ENCODE assay signal across 1 cellular context in the genomic region with DNA sequence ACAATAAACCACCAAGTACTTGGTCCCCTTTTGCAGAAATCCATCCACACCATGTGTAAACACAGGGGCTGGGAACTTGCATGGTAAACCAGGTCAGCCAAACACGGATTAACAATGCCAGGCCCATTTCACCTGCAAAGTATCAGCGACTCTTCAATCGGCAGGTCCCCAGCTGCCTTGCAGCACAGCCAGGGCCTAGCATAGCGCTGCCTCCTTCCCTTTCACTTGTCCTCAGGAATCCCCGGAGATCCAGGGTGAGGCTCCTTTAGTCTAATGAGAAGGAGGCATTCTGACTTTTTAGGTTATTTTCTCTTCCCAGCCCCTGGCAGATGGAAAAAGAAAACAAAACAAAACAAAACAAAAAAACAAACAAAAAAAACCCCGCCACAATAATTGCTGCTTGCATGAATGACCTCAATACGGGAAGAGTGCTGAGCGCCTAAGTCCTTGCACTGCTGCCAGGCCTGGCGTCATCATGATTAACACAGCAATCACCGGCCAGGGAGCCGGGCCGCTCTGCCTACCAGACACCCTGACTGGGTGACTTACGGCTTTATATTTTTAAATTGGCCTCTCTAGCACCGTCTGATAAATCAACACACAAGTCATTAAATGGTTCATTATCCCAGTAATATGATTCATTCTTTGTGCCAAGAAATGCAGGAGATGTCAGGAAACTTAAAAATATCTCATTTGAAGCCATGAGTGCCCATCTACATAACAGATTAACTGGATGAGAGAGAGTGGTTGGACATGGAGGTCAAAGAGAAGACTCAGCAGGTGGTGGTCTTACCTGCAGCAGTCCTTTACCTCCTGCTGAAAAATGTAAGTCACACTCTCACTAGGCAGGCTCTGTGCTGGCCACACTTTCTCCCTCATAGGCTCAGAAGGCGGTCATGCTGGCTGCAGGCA.
TF ChIP-seq lines count a peak whose summit lies in the region.

No MANE protein-coding gene starts in this region.

TF ChIP-seq in HEK293, 187 proteins besides CTCF, POLR2A, EP300 and RAD21 (continued from another document):
- TF ChIP-seq, protein P1, sequence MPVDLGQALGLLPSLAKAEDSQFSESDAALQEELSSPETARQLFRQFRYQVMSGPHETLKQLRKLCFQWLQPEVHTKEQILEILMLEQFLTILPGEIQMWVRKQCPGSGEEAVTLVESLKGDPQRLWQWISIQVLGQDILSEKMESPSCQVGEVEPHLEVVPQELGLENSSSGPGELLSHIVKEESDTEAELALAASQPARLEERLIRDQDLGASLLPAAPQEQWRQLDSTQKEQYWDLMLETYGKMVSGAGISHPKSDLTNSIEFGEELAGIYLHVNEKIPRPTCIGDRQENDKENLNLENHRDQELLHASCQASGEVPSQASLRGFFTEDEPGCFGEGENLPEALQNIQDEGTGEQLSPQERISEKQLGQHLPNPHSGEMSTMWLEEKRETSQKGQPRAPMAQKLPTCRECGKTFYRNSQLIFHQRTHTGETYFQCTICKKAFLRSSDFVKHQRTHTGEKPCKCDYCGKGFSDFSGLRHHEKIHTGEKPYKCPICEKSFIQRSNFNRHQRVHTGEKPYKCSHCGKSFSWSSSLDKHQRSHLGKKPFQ (tag by site-specific recombination; IDR thresholded peaks at IDR 0.05) = peak; percentile 79
- TF ChIP-seq ZNF366 (tag by site-specific recombination; conservative IDR thresholded peaks at IDR 0.05) (peak; percentile 48), ZNF610 (tag by site-specific recombination; IDR thresholded peaks at IDR 0.05; ENCODE audit: borderline replicate concordance) (peak; percentile 88; the same call in 1 of the 2 replicates), GLI2 (tag by site-specific recombination; IDR thresholded peaks at IDR 0.05; ENCODE audit: borderline replicate concordance, low read depth) (peak; percentile 92), ZNF558 (tag by site-specific recombination; IDR thresholded peaks at IDR 0.05) (peak; percentile 56), ZNF350 (tag by site-specific recombination; IDR thresholded peaks at IDR 0.05) (no peak), ZNF473 (tag by site-specific recombination; IDR thresholded peaks at IDR 0.05) (no peak), ZNF404 (tag by site-specific recombination; IDR thresholded peaks at IDR 0.05) (no peak), SCRT2 (tag by site-specific recombination; IDR thresholded peaks at IDR 0.05) (peak; percentile 38; the same call in 1 of the 2 replicates), ZNF843 (tag by site-specific recombination; IDR thresholded peaks at IDR 0.05) (peak; percentile 66), MEIS1 (CRISPR knock-in tag; IDR thresholded peaks at IDR 0.05; ENCODE audit: borderline replicate concordance) (no peak), OSR2 (tag by site-specific recombination; IDR thresholded peaks at IDR 0.05) (peak; percentile 93), ZNF629 (tag by site-specific recombination; IDR thresholded peaks at IDR 0.05) (peak; percentile 95), ZNF335 (tag by site-specific recombination; conservative IDR thresholded peaks at IDR 0.05) (peak; percentile 90), WT1 (tag by site-specific recombination; IDR thresholded peaks at IDR 0.05) (peak; percentile 90), ZNF239 (tag by site-specific recombination; IDR thresholded peaks at IDR 0.05) (no peak), ZNF654 (tag by site-specific recombination; IDR thresholded peaks at IDR 0.05; ENCODE audit: low read depth) (no peak), ZNF501 (tag by site-specific recombination; IDR thresholded peaks at IDR 0.05) (peak; percentile 29; the same call in 1 of the 2 replicates), ZBTB21 (tag by site-specific recombination; IDR thresholded peaks at IDR 0.05) (peak; percentile 86), ZNF391 (tag by site-specific recombination; IDR thresholded peaks at IDR 0.05; ENCODE audit: borderline replicate concordance, low read depth) (0 out of 2 replicates have a peak, but pooled peaks have one; percentile 67)
- TF ChIP-seq, protein P2, sequence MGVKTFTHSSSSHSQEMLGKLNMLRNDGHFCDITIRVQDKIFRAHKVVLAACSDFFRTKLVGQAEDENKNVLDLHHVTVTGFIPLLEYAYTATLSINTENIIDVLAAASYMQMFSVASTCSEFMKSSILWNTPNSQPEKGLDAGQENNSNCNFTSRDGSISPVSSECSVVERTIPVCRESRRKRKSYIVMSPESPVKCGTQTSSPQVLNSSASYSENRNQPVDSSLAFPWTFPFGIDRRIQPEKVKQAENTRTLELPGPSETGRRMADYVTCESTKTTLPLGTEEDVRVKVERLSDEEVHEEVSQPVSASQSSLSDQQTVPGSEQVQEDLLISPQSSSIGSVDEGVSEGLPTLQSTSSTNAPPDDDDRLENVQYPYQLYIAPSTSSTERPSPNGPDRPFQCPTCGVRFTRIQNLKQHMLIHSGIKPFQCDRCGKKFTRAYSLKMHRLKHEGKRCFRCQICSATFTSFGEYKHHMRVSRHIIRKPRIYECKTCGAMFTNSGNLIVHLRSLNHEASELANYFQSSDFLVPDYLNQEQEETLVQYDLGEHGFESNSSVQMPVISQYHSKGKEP (tag by site-specific recombination; IDR thresholded peaks at IDR 0.05) = peak; percentile 17; the same call in 1 of the 2 replicates
- TF ChIP-seq, protein P3, sequence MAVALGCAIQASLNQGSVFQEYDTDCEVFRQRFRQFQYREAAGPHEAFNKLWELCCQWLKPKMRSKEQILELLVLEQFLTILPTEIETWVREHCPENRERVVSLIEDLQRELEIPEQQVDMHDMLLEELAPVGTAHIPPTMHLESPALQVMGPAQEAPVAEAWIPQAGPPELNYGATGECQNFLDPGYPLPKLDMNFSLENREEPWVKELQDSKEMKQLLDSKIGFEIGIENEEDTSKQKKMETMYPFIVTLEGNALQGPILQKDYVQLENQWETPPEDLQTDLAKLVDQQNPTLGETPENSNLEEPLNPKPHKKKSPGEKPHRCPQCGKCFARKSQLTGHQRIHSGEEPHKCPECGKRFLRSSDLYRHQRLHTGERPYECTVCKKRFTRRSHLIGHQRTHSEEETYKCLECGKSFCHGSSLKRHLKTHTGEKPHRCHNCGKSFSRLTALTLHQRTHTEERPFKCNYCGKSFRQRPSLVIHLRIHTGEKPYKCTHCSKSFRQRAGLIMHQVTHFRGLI (tag by site-specific recombination; IDR thresholded peaks at IDR 0.05) = peak; percentile 73
- TF ChIP-seq, protein P4, sequence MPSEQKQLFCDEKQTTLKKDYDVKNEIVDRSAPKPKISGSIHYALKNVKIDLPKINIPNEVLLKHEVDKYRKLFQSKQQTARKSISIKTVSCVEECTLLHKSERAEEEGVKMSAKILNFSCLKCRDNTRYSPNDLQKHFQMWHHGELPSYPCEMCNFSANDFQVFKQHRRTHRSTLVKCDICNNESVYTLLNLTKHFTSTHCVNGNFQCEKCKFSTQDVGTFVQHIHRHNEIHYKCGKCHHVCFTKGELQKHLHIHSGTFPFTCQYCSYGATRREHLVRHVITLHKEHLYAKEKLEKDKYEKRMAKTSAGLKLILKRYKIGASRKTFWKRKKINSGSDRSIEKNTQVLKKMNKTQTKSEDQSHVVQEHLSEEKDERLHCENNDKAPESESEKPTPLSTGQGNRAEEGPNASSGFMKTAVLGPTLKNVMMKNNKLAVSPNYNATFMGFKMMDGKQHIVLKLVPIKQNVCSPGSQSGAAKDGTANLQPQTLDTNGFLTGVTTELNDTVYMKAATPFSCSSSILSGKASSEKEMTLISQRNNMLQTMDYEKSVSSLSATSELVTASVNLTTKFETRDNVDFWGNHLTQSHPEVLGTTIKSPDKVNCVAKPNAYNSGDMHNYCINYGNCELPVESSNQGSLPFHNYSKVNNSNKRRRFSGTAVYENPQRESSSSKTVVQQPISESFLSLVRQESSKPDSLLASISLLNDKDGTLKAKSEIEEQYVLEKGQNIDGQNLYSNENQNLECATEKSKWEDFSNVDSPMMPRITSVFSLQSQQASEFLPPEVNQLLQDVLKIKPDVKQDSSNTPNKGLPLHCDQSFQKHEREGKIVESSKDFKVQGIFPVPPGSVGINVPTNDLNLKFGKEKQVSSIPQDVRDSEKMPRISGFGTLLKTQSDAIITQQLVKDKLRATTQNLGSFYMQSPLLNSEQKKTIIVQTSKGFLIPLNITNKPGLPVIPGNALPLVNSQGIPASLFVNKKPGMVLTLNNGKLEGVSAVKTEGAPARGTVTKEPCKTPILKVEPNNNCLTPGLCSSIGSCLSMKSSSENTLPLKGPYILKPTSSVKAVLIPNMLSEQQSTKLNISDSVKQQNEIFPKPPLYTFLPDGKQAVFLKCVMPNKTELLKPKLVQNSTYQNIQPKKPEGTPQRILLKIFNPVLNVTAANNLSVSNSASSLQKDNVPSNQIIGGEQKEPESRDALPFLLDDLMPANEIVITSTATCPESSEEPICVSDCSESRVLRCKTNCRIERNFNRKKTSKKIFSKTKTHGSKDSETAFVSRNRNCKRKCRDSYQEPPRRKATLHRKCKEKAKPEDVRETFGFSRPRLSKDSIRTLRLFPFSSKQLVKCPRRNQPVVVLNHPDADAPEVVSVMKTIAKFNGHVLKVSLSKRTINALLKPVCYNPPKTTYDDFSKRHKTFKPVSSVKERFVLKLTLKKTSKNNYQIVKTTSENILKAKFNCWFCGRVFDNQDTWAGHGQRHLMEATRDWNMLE (tag by site-specific recombination; conservative IDR thresholded peaks at IDR 0.05; ENCODE audit: low read depth) = peak; percentile 39; the same call in 1 of the 2 replicates
- TF ChIP-seq, protein P5, sequence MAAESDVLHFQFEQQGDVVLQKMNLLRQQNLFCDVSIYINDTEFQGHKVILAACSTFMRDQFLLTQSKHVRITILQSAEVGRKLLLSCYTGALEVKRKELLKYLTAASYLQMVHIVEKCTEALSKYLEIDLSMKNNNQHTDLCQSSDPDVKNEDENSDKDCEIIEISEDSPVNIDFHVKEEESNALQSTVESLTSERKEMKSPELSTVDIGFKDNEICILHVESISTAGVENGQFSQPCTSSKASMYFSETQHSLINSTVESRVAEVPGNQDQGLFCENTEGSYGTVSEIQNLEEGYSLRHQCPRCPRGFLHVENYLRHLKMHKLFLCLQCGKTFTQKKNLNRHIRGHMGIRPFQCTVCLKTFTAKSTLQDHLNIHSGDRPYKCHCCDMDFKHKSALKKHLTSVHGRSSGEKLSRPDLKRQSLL (tag by site-specific recombination; IDR thresholded peaks at IDR 0.05) = 0 out of 2 replicates have a peak, but pooled peaks have one; percentile 6
- TF ChIP-seq, protein P6, sequence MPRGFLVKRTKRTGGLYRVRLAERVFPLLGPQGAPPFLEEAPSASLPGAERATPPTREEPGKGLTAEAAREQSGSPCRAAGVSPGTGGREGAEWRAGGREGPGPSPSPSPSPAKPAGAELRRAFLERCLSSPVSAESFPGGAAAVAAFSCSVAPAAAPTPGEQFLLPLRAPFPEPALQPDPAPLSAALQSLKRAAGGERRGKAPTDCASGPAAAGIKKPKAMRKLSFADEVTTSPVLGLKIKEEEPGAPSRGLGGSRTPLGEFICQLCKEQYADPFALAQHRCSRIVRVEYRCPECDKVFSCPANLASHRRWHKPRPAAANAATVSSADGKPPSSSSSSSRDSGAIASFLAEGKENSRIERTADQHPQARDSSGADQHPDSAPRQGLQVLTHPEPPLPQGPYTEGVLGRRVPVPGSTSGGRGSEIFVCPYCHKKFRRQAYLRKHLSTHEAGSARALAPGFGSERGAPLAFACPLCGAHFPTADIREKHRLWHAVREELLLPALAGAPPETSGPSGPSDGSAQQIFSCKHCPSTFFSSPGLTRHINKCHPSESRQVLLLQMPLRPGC (tag by site-specific recombination; IDR thresholded peaks at IDR 0.05) = peak; percentile 84
- TF ChIP-seq, protein P7, sequence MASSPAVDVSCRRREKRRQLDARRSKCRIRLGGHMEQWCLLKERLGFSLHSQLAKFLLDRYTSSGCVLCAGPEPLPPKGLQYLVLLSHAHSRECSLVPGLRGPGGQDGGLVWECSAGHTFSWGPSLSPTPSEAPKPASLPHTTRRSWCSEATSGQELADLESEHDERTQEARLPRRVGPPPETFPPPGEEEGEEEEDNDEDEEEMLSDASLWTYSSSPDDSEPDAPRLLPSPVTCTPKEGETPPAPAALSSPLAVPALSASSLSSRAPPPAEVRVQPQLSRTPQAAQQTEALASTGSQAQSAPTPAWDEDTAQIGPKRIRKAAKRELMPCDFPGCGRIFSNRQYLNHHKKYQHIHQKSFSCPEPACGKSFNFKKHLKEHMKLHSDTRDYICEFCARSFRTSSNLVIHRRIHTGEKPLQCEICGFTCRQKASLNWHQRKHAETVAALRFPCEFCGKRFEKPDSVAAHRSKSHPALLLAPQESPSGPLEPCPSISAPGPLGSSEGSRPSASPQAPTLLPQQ (tag by site-specific recombination; IDR thresholded peaks at IDR 0.05) = 0 out of 2 replicates have a peak, but pooled peaks have one; percentile 34
